ENCODE assay signal across 22 cellular contexts in genomic region chr3:20576228-20576627, GRCh38.
"Had no signal": no experiment of that assay in that cellular context is flagged by ENCODE, and none has a peak within 500 bp of the region (broad histone marks: within the 10 kb centered on the region; RNA-seq: fewer than 3 reads in every experiment).

No MANE protein-coding gene starts in this region.

- H3K36me3 ChIP-seq: breast epithelium, sigmoid colon had no signal

- H3K4me3 ChIP-seq: breast epithelium, lung, sigmoid colon had no signal

- FAIRE-seq: keratinocyte had no signal

- H3K27ac Mint-ChIP-seq: activated CD8-positive, alpha-beta T cell treated with anti-CD3 and anti-CD28 coated beads, Interleukin-2, amount 10 ng/mL, durations not matched to agents 7 days and 5 days; activated naive CD4-positive, alpha-beta T cell treated with anti-CD3 and anti-CD28 coated beads for 36 hours; stimulated activated memory B cell treated with anti-CD40 and anti-IgM and Interleukin-4, amounts not matched to agents 10 μg/mL and 1 μg/mL and 100 μg/mL, for 72 hours had no signal

- H3K4me1 ChIP-seq: breast epithelium, sigmoid colon had no signal

- DNase-seq: activated CD4-positive, alpha-beta T cell treated with anti-CD3 and anti-CD28 coated beads for 48 hours; activated CD4-positive, CD25-positive, alpha-beta regulatory T cell; activated CD8-positive, alpha-beta memory T cell treated with anti-CD3 and anti-CD28 coated beads, Interleukin-2, amount 50 U/mL, for 4 hours; activated CD8-positive, alpha-beta T cell treated with anti-CD3 and anti-CD28 coated beads, Interleukin-2, amount 10 ng/mL, durations not matched to agents 7 days and 5 days; activated naive CD4-positive, alpha-beta T cell treated with anti-CD3 and anti-CD28 coated beads for 36 hours; activated T-cell treated with anti-CD3 and anti-CD28 coated beads, Interleukin-2, amount 50 U/mL, for 4 hours; aorta; cerebellar nuclear complex; cortex of kidney; effector CD4-positive, alpha-beta T cell; foreskin melanocyte; glutamatergic neuron; hypothalamus; sigmoid colon; stimulated activated CD4-positive, alpha-beta T cell treated with anti-CD3 and anti-CD28 coated beads, Interleukin-4, amount 100 ng/mL, for 24 hours; T-helper 9 cell had no signal

- H3K4me3 Mint-ChIP-seq: activated CD8-positive, alpha-beta T cell treated with anti-CD3 and anti-CD28 coated beads, Interleukin-2, amount 10 ng/mL, durations not matched to agents 7 days and 5 days; activated naive CD4-positive, alpha-beta T cell treated with anti-CD3 and anti-CD28 coated beads for 36 hours; activated T-cell treated with anti-CD3 and anti-CD28 coated beads, Interleukin-2, amount 50 U/mL, for 4 hours; nephron; stimulated activated memory B cell treated with anti-CD40 and anti-IgM and Interleukin-4, amounts not matched to agents 10 μg/mL and 1 μg/mL and 100 μg/mL, for 72 hours had no signal

- H3K27me3 ChIP-seq: breast epithelium, sigmoid colon had no signal

- H3K9me3 ChIP-seq: breast epithelium had no signal

- H3K9me3 Mint-ChIP-seq: activated naive CD4-positive, alpha-beta T cell treated with anti-CD3 and anti-CD28 coated beads for 36 hours; activated T-cell treated with anti-CD3 and anti-CD28 coated beads, Interleukin-2, amount 50 U/mL, for 4 hours; nephron; stimulated activated memory B cell treated with anti-CD40 and anti-IgM and Interleukin-4, amounts not matched to agents 10 μg/mL and 1 μg/mL and 100 μg/mL, for 72 hours had no signal

- H3K27ac ChIP-seq: breast epithelium, sigmoid colon had no signal

- H3K36me3 Mint-ChIP-seq: stimulated activated memory B cell treated with anti-CD40 and anti-IgM and Interleukin-4, amounts not matched to agents 10 μg/mL and 1 μg/mL and 100 μg/mL, for 72 hours had no signal

- ATAC-seq: activated CD8-positive, alpha-beta T cell treated with anti-CD3 and anti-CD28 coated beads, Interleukin-2, amount 10 ng/mL, durations not matched to agents 7 days and 5 days; activated T-cell treated with anti-CD3 and anti-CD28 coated beads, Interleukin-2, amount 50 U/mL, for 4 hours; esophagus mucosa; stimulated activated memory B cell treated with anti-CD40 and anti-IgM and Interleukin-4, amounts not matched to agents 10 μg/mL and 1 μg/mL and 100 μg/mL, for 72 hours had no signal

- H3K27me3 Mint-ChIP-seq: stimulated activated memory B cell treated with anti-CD40 and anti-IgM and Interleukin-4, amounts not matched to agents 10 μg/mL and 1 μg/mL and 100 μg/mL, for 72 hours had no signal

- H3K4me1 Mint-ChIP-seq: nephron; stimulated activated memory B cell treated with anti-CD40 and anti-IgM and Interleukin-4, amounts not matched to agents 10 μg/mL and 1 μg/mL and 100 μg/mL, for 72 hours had no signal
